8 cellular contexts compared by ENCODE assay signal in genomic region chr10:13614530-13615332, GRCh38. TPM values are rescaled to one million over a fixed set of nuclear protein-coding genes. Genes with fewer than 3 reads are reported as not detected.
A peak's percentile ranks its signal among the peaks of the same experiment; 100 is the strongest.
DNase-seq lines count a peak whose midpoint lies in the region; FAIRE-seq and TF ChIP-seq lines count a peak whose summit lies in the region.
"Had no signal": no experiment of that assay in that cellular context is flagged by ENCODE, and none has a peak within 500 bp of the region (broad histone marks: within the 10 kb centered on the region; RNA-seq: fewer than 3 reads in every experiment).

No MANE protein-coding gene starts in this region.

- TF ChIP-seq CTCF in astrocyte of the spinal cord (IDR thresholded peaks at IDR 0.05; ENCODE audit: low read depth, low read length), result peak; percentile 30

- H3K27ac ChIP-seq in iPS-18a (ENCODE audit: low read length), result no peak overlapping the region
- H3K27ac ChIP-seq in stomach smooth muscle (ENCODE audit: low read length), result peak overlapping the region; percentile 32
- H3K27ac ChIP-seq: right atrium auricular region had no signal

- H3K9ac ChIP-seq in iPS-18a (ENCODE audit: low read length) (peak overlapping the region; percentile 11), stomach smooth muscle (ENCODE audit: low read length in 2 of 2) (no peak overlapping the region)

- H3K36me3 ChIP-seq in iPS-18a (ENCODE audit: control insufficient read depth, low read depth, low read length) (peaks cover 15% of the 10 kb centered on the region), stomach smooth muscle (ENCODE audit: control insufficient read depth in 2 of 2, insufficient read depth in 2 of 2, low read length in 2 of 2) (peaks cover 13 to 38% of the 10 kb centered on the region in 2 donors)

- H3K9me3 ChIP-seq in iPS-18a (ENCODE audit: control insufficient read depth, low read depth, low read length) (no peaks in the 10 kb centered on the region), stomach smooth muscle (ENCODE audit: control insufficient read depth in 2 of 2, low read length in 2 of 2) (no peaks in the 10 kb centered on the region)
- H3K9me3 ChIP-seq: right atrium auricular region had no signal

- H3K27me3 ChIP-seq in iPS-18a (ENCODE audit: control insufficient read depth, insufficient read depth, low read length), result no peaks in the 10 kb centered on the region
- H3K27me3 ChIP-seq in stomach smooth muscle (ENCODE audit: control insufficient read depth in 1 of 2, insufficient read depth in 2 of 2, low read length in 2 of 2), result no peaks in the 10 kb centered on the region
- H3K27me3 ChIP-seq: right atrium auricular region had no signal

- H3K4me3 ChIP-seq in astrocyte of the spinal cord (ENCODE audit: low read depth, low read length) (no peak overlapping the region), iPS-18a (ENCODE audit: low read length) (no peak overlapping the region), stomach smooth muscle (ENCODE audit: low read length in 2 of 2) (peak overlapping the region in 1 of 2 donors; percentile 28)
- H3K4me3 ChIP-seq: right atrium auricular region had no signal

- H3K4me1 ChIP-seq in iPS-18a (ENCODE audit: control insufficient read depth, low read depth, low read length), result peaks cover 20% of the 10 kb centered on the region
- H3K4me1 ChIP-seq in stomach smooth muscle (ENCODE audit: control insufficient read depth, insufficient read depth, low read length), result peaks cover 8% of the 10 kb centered on the region
- H3K4me1 ChIP-seq: right atrium auricular region had no signal

- DNase-seq in HTR-8/SVneo (ENCODE audit: insufficient read length, low spot score), result peak; percentile 80
- peak; percentile 63 for DNase-seq in astrocyte of the spinal cord (ENCODE audit: low read depth, low spot score)
- no peak for DNase-seq in stimulated activated CD4-positive, alpha-beta T cell treated with anti-CD3 and anti-CD28 coated beads, Interleukin-4, amount 100 ng/mL, for 1 hour
- DNase-seq in NCI-H526 (lab: John Stamatoyannopoulos, UW), result no peak
- no peak for DNase-seq in ureter (ENCODE audit: low spot score)

- peak; percentile 68 for FAIRE-seq in HTR-8/SVneo (lab: Jason Lieb, UNC)

- in situ Hi-C loops in astrocyte of the spinal cord (cut with HindIII; ENCODE audit: low sequenced_read_pairs), result no loop called here

RNA-seq across cellular contexts. Expression of gene PRPF18, which starts 28.0 kb away (rescaled TPM):
- total RNA-seq in ureter, result 25.2 TPM

Comparison
In these comparisons a context has a peak if more than half of its experiments do, and no peak if none do; other contexts are left out.
1. DNase-seq: peak in HTR-8/SVneo (single experiment) and astrocyte of the spinal cord (single experiment); none in stimulated activated CD4-positive, alpha-beta T cell treated with anti-CD3 and anti-CD28 coated beads, Interleukin-4, amount 100 ng/mL, for 1 hour (single experiment), NCI-H526 (0 of 2) and ureter (single experiment).